12 cellular contexts compared by ENCODE assay signal in the genomic region with DNA sequence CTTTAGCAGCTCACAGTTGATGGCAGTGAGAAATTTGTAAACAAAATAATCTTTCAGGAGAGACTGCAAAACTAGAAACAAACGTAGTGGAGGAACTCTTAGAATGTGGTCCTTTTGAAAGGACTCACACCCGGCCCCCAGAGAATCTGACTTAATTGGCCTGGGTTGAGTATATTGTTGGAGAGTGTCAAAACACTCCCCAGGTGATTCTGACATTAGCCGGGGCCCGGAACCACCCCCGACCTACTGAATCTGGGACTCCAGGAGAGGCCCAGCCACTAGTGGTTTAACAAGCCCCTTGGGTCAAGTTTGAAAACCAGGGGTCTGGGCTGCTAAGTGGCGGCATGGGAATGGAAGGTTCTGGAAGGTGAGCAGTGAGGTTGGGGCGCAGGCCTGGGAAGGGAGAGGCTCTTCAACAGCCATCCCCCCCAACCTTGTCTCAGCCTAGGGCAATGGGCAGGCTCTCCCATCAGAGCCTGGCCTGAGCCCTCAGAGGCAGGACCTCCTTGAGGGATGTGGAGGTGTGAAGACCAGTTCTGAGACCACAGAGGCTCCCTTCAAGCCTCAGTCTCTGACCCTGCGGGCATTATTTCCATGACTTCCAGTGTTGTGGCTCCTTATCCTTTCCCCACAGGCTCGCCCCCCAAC. TPM values are rescaled to one million over a fixed set of nuclear protein-coding genes. Genes with fewer than 3 reads are reported as not detected.
DNase-seq lines count a peak whose midpoint lies in the region; ATAC-seq, FAIRE-seq and TF ChIP-seq lines count a peak whose summit lies in the region.
"Had no signal": no experiment of that assay in that cellular context is flagged by ENCODE, and none has a peak within 500 bp of the region (broad histone marks: within the 10 kb centered on the region; RNA-seq: fewer than 3 reads in every experiment).

No MANE protein-coding gene starts in this region.

- no peak for TF ChIP-seq POLR2A in A549 (IDR thresholded peaks at IDR 0.05; ENCODE audit: low read length)

- WGBS in A549 (ENCODE audit: missing lambda C conversion rate), result 81% methylated on average over 9 of the region's 9 CpGs

- peaks cover 20% of the 10 kb centered on the region for H3K4me1 ChIP-seq in A549
- peaks cover 18% of the 10 kb centered on the region for H3K4me1 ChIP-seq in adipocyte (ENCODE audit: control insufficient read depth, insufficient read depth, low read length)
- H3K4me1 ChIP-seq in Karpas-422 (ENCODE audit: low read length), result peaks cover 18% of the 10 kb centered on the region

- ATAC-seq in A549 (no peak), GM18520 (IDR thresholded peaks at IDR 0.05; ENCODE audit: unreplicated experiment) (no peak), HG02763 (IDR thresholded peaks at IDR 0.05; ENCODE audit: unreplicated experiment) (no peak)
- no peak for ATAC-seq in natural killer cell treated with Interleukin-12 subunit alpha and Interleukin-12 subunit beta and Interleukin-15 and Interleukin-18, amount 100 ng/mL, for 72 hours

- H3K36me3 ChIP-seq in H7 (replicated peaks; ENCODE audit: control insufficient read depth, insufficient read depth, low read length) (no peaks in the 10 kb centered on the region), adipocyte (ENCODE audit: control insufficient read depth, insufficient read depth, low read length, severe bottlenecking) (no peaks in the 10 kb centered on the region), Karpas-422 (ENCODE audit: insufficient read depth, low read length) (no peaks in the 10 kb centered on the region)

- no peaks in the 10 kb centered on the region for H3K79me2 ChIP-seq in Karpas-422 (ENCODE audit: low read length)

- H4K20me1 ChIP-seq in Karpas-422 (ENCODE audit: insufficient read depth, low read depth, low read length), result no peaks in the 10 kb centered on the region

- H3K9me3 ChIP-seq in A549, result no peaks in the 10 kb centered on the region
- no peaks in the 10 kb centered on the region for H3K9me3 ChIP-seq in adipocyte (ENCODE audit: control insufficient read depth, low read length)
- no peaks in the 10 kb centered on the region for H3K9me3 ChIP-seq in Karpas-422 (ENCODE audit: low read length)

- TF ChIP-seq EP300 in A549 (IDR thresholded peaks at IDR 0.05), result no peak

- peaks cover 11% of the 10 kb centered on the region for H3K36me3 Mint-ChIP-seq in natural killer cell treated with Interleukin-12 subunit alpha and Interleukin-12 subunit beta and Interleukin-15 and Interleukin-18, amount 100 ng/mL, for 72 hours

- POLR2A ChIA-PET in A549 (lab: Yijun Ruan, JAX), result no interaction called here

- no peak for FAIRE-seq in A549 (lab: Jason Lieb, UNC)

- H3K27ac ChIP-seq in A549 (peak overlapping the region; percentile 90 to 94; a peak in 5 of 6 replicates), Karpas-422 (ENCODE audit: low read length) (no peak overlapping the region)

- no peaks in the 10 kb centered on the region for H3K27me3 ChIP-seq in H7 (ENCODE audit: control insufficient read depth, insufficient read depth, low read length)
- no peaks in the 10 kb centered on the region for H3K27me3 ChIP-seq in adipocyte (replicated peaks; ENCODE audit: control insufficient read depth, insufficient read depth, low read length)
- H3K27me3 ChIP-seq in Karpas-422 (ENCODE audit: low read length), result peaks cover 2% of the 10 kb centered on the region; the same call in 1 of the 2 replicates

- no peaks in the 10 kb centered on the region for H3K9me3 Mint-ChIP-seq in natural killer cell treated with Interleukin-12 subunit alpha and Interleukin-12 subunit beta and Interleukin-15 and Interleukin-18, amount 100 ng/mL, for 72 hours

- no peak for TF ChIP-seq RAD21 in A549 (conservative IDR thresholded peaks at IDR 0.05 in 1 of 2, IDR thresholded peaks at IDR 0.05 in 1 of 2)

- H3K4me3 ChIP-seq in A549 (no peak overlapping the region), H7 (ENCODE audit: insufficient read depth, low read depth, low read length) (peak overlapping the region; percentile 85; the same call in 1 of the 2 replicates), adipocyte (ENCODE audit: low read length) (no peak overlapping the region), Karpas-422 (ENCODE audit: low read length) (no peak overlapping the region)

- H3K9ac ChIP-seq in adipocyte (ENCODE audit: low read length), result peak overlapping the region; percentile 83
- no peak overlapping the region for H3K9ac ChIP-seq in Karpas-422 (ENCODE audit: low read length)

- H3K4me3 Mint-ChIP-seq in natural killer cell treated with Interleukin-12 subunit alpha and Interleukin-12 subunit beta and Interleukin-15 and Interleukin-18, amount 100 ng/mL, for 72 hours, result peak overlapping the region; percentile 67

- no peak for TF ChIP-seq CTCF in A549 (IDR thresholded peaks at IDR 0.05)

- DNase-seq in A549 (ENCODE audit: low read depth in 1 of 2, low spot score in 1 of 2) (no peak), H7 (no peak), adipocyte (ENCODE audit: low read depth) (no peak), Karpas-422 (no peak)
- DNase-seq in natural killer cell treated with Interleukin-12 subunit alpha and Interleukin-12 subunit beta and Interleukin-15 and Interleukin-18, amount 100 ng/mL, for 72 hours (ENCODE audit: low spot score), result no peak
- no peak for DNase-seq in activated CD4-positive, CD25-positive, alpha-beta regulatory T cell (lab: John Stamatoyannopoulos, UW)
- DNase-seq: erythroblast, GOT3, NCI-H446 treated with DMSO at 0.1 percent for 48 hours, SW 1271 had no signal

- H3K27ac Mint-ChIP-seq in natural killer cell treated with Interleukin-12 subunit alpha and Interleukin-12 subunit beta and Interleukin-15 and Interleukin-18, amount 100 ng/mL, for 72 hours, result peak overlapping the region in 1 of 2 donors; percentile 92

- H3K4me1 Mint-ChIP-seq in natural killer cell treated with Interleukin-12 subunit alpha and Interleukin-12 subunit beta and Interleukin-15 and Interleukin-18, amount 100 ng/mL, for 72 hours (ENCODE audit: low read depth in 2 of 2), result peaks cover 23 to 26% of the 10 kb centered on the region in 2 donors

- no peaks in the 10 kb centered on the region for H3K9me2 ChIP-seq in Karpas-422 (replicated peaks; ENCODE audit: insufficient read depth, low read length)

- H3K4me2 ChIP-seq in A549 (peak overlapping the region; percentile 91), Karpas-422 (ENCODE audit: low read depth, low read length, poor library complexity, severe bottlenecking) (no peak overlapping the region)

- CTCF ChIA-PET in A549 (lab: Yijun Ruan, JAX), result interaction anchor here (0.8 to 1.5 kb wide), 4 partner anchors 22 to 131 kb away, joined by 3 to 4 read pairs (median 3); no protein-coding TSS in a partner anchor

- no peak overlapping the region for H2AFZ ChIP-seq in Karpas-422 (ENCODE audit: low read length)

- no peaks in the 10 kb centered on the region for H3K27me3 Mint-ChIP-seq in natural killer cell treated with Interleukin-12 subunit alpha and Interleukin-12 subunit beta and Interleukin-15 and Interleukin-18, amount 100 ng/mL, for 72 hours

TF ChIP-seq in A549, 52 proteins besides CTCF, POLR2A, EP300 and RAD21:
- TF ChIP-seq CEBPB (IDR thresholded peaks at IDR 0.05) (no peak), ESRRA (IDR thresholded peaks at IDR 0.05; ENCODE audit: borderline replicate concordance, low read length) (no peak), EHMT2 (IDR thresholded peaks at IDR 0.05; ENCODE audit: low read depth) (no peak), ZSCAN20 (CRISPR knock-in tag; IDR thresholded peaks at IDR 0.05) (no peak), HOXB13 (CRISPR knock-in tag; IDR thresholded peaks at IDR 0.05; ENCODE audit: low read depth) (no peak), NR3C1 (IDR thresholded peaks at IDR 0.05) (no peak), NFE2L2 (conservative IDR thresholded peaks at IDR 0.05; ENCODE audit: low read length) (no peak), FOSB (CRISPR knock-in tag; IDR thresholded peaks at IDR 0.05) (no peak), KDM1A (IDR thresholded peaks at IDR 0.05; ENCODE audit: low read depth) (no peak), NPAS2 (CRISPR knock-in tag; IDR thresholded peaks at IDR 0.05; ENCODE audit: borderline replicate concordance) (no peak), TP53 (CRISPR knock-in tag; IDR thresholded peaks at IDR 0.05) (no peak), EHF (CRISPR knock-in tag; IDR thresholded peaks at IDR 0.05) (no peak), HEYL (CRISPR knock-in tag; IDR thresholded peaks at IDR 0.05) (no peak), FOXS1 (CRISPR knock-in tag; IDR thresholded peaks at IDR 0.05) (no peak)
- TF ChIP-seq, protein P1, sequence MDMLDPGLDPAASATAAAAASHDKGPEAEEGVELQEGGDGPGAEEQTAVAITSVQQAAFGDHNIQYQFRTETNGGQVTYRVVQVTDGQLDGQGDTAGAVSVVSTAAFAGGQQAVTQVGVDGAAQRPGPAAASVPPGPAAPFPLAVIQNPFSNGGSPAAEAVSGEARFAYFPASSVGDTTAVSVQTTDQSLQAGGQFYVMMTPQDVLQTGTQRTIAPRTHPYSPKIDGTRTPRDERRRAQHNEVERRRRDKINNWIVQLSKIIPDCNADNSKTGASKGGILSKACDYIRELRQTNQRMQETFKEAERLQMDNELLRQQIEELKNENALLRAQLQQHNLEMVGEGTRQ (IDR thresholded peaks at IDR 0.05), result no peak

RNA-seq across cellular contexts. Expression of a gene that starts 1.1 kb away (rescaled TPM):
- 36.5 and 38.6 TPM in 2 replicates for polyA plus RNA-seq in A549 (2011; rRNA removed)
- polyA plus RNA-seq in A549 (2012; cell fraction: cytosol; rRNA removed), result 22.9 and 34.3 TPM in 2 replicates
- 12.9 and 16.0 TPM in 2 replicates for polyA plus RNA-seq in A549 (2012; cell fraction: nucleus; rRNA removed)
- polyA plus RNA-seq in A549 (2017; fragmentation: RNase III; extraction: RNeasy Plus Mini Kit Qiagen cat#74134 plus additional on column Dnase treatment), result 28.5 to 36.0 TPM (median 33.1 TPM) in 3 replicates
- polyA minus RNA-seq in A549 (2011; rRNA and poly(A)+ RNA removed), result 46.9 and 47.9 TPM in 2 replicates
- 23.8 and 27.6 TPM in 2 replicates for total RNA-seq in H7 (2014; rRNA removed; shearing (Covaris generic))
- 10 to 100 TPM; 16.0 to 21.6 TPM for total RNA-seq in natural killer cell treated with Interleukin-12 subunit alpha and Interleukin-12 subunit beta and Interleukin-15 and Interleukin-18, amount 100 ng/mL, for 72 hours
- total RNA-seq in Karpas-422 (2014; rRNA removed; shearing (Covaris generic); ENCODE audit: low replicate concordance), result 1.2 and 1.8 TPM in 2 replicates
